Comparison of ENCODE assay signal across 23 cellular contexts in the genomic region with DNA sequence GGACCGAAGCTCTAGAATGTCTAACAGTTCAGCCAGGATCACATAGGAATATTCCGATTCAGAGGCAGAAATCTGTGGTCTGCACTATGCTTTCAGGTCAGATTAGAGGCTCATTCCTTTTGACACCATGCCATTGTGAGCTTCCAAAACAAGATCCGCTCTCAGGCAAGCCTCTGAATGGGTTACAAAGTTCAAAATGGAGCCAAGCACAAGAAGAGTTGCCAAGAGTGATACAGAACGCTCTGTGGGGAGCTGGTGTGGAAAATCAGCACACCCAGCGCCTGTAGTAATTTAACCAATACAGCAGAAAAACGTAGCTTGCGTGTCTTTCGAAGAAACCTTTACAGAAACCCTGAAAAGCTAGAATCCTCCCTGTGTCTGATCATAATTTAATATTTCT. TPM values are rescaled to one million over a fixed set of nuclear protein-coding genes. Genes with fewer than 3 reads are reported as not detected.
DNase-seq lines count a peak whose midpoint lies in the region; ATAC-seq, FAIRE-seq and TF ChIP-seq lines count a peak whose summit lies in the region.
"Had no signal": no experiment of that assay in that cellular context is flagged by ENCODE, and none has a peak within 500 bp of the region (broad histone marks: within the 10 kb centered on the region; RNA-seq: fewer than 3 reads in every experiment).

No MANE protein-coding gene starts in this region.

- CTCF ChIA-PET in OCI-LY7 (lab: Charles Lee; ENCODE audit: unreplicated experiment): no interaction called here

- TF ChIP-seq POLR2A in esophagus squamous epithelium (IDR thresholded peaks at IDR 0.05): no peak
- TF ChIP-seq POLR2A in body of pancreas (IDR thresholded peaks at IDR 0.05): no peak
- no peak for TF ChIP-seq POLR2A in testis (IDR thresholded peaks at IDR 0.05)

- FAIRE-seq in keratinocyte (lab: Jason Lieb, UNC): peak; percentile 59
- FAIRE-seq: kidney had no signal

- intact Hi-C loops in esophagus squamous epithelium (cut with DNase I) (no loop called here), body of pancreas (cut with DNase I) (no loop called here), OCI-LY7 (cut with micrococcal nuclease; ENCODE audit: unreplicated experiment) (no loop called here), testis (cut with DNase I; ENCODE audit: low total_unique reads) (no loop called here)

- H3K9me3 ChIP-seq in esophagus squamous epithelium (no peaks in the 10 kb centered on the region), keratinocyte (ENCODE audit: control insufficient read depth, low read depth, low read length) (no peaks in the 10 kb centered on the region), body of pancreas (no peaks in the 10 kb centered on the region), OCI-LY7 (ENCODE audit: low read length) (no peaks in the 10 kb centered on the region), testis (no peaks in the 10 kb centered on the region)
- H3K9me3 ChIP-seq: spleen, thoracic aorta had no signal

- no peak overlapping the region for H3K4me3 ChIP-seq in astrocyte of the cerebellum (ENCODE audit: low read depth, low read length)
- no peak overlapping the region for H3K4me3 ChIP-seq in esophagus squamous epithelium
- H3K4me3 ChIP-seq in keratinocyte (ENCODE audit: control insufficient read depth in 2 of 3, extremely low read depth in 1 of 3, insufficient read depth in 2 of 3, low read depth in 1 of 3, low read length in 3 of 3): no peak overlapping the region
- H3K4me3 ChIP-seq in body of pancreas: no peak overlapping the region
- H3K4me3 ChIP-seq in OCI-LY7 (ENCODE audit: low read depth, low read length, poor library complexity, severe bottlenecking): no peak overlapping the region
- H3K4me3 ChIP-seq in testis: no peak overlapping the region
- H3K4me3 ChIP-seq: lung, spleen, thoracic aorta had no signal

- H3K27ac ChIP-seq in esophagus squamous epithelium: peak overlapping the region in 3 of 4 donors; percentile 49 to 88 (median 76)
- no peak overlapping the region for H3K27ac ChIP-seq in keratinocyte (ENCODE audit: control insufficient read depth, insufficient read depth, low read length)
- no peak overlapping the region for H3K27ac ChIP-seq in body of pancreas
- no peak overlapping the region for H3K27ac ChIP-seq in OCI-LY7 (ENCODE audit: low read depth, low read length, poor library complexity, severe bottlenecking)
- no peak overlapping the region for H3K27ac ChIP-seq in testis
- H3K27ac ChIP-seq: spleen, thoracic aorta, WERI-Rb-1 had no signal

- H3K4me1 ChIP-seq in esophagus squamous epithelium (peaks cover 31 to 90% (median 47%) of the 10 kb centered on the region in 3 donors), keratinocyte (ENCODE audit: control insufficient read depth, extremely low read depth, insufficient read depth, low read length) (peaks cover 72% of the 10 kb centered on the region), body of pancreas (no peaks in the 10 kb centered on the region), OCI-LY7 (ENCODE audit: insufficient read depth, low read length, poor library complexity, severe bottlenecking) (no peaks in the 10 kb centered on the region), testis (peaks cover 2% of the 10 kb centered on the region)
- H3K4me1 ChIP-seq: spleen had no signal

- dilution Hi-C loops in keratinocyte (cut with MboI; ENCODE audit: extremely low pct_ligation_motif_present, low sequenced_read_pairs): no loop called here

- TF ChIP-seq CTCF in astrocyte of the cerebellum (IDR thresholded peaks at IDR 0.05; ENCODE audit: low read depth, low read length, missing control alignments) (no peak), esophagus squamous epithelium (IDR thresholded peaks at IDR 0.05) (no peak), keratinocyte (optimal IDR thresholded peaks at IDR 0.05 in 1 of 3, IDR thresholded peaks at IDR 0.05 in 1 of 3, conservative IDR thresholded peaks at IDR 0.05 in 1 of 3; ENCODE audit: extremely low read depth in 1 of 3, insufficient read depth in 2 of 3, low read length in 3 of 3) (no peak), body of pancreas (IDR thresholded peaks at IDR 0.05) (no peak), OCI-LY7 (conservative IDR thresholded peaks at IDR 0.05; ENCODE audit: low read length) (no peak), testis (IDR thresholded peaks at IDR 0.05) (no peak)

- H4K20me1 ChIP-seq in keratinocyte (ENCODE audit: control insufficient read depth, extremely low read depth, insufficient read depth, low read length): no peaks in the 10 kb centered on the region
- H4K20me1 ChIP-seq in OCI-LY7 (ENCODE audit: insufficient read depth, low read length): no peaks in the 10 kb centered on the region

- H2AFZ ChIP-seq in keratinocyte (ENCODE audit: control insufficient read depth, low read length) (peak overlapping the region; percentile 87), OCI-LY7 (ENCODE audit: low read length) (no peak overlapping the region)

- H3K9me1 ChIP-seq in keratinocyte (ENCODE audit: control insufficient read depth, extremely low read depth, insufficient read depth, low read length): no peaks in the 10 kb centered on the region

- POLR2A ChIA-PET in OCI-LY7 (lab: Charles Lee): interaction anchor here (1.0 to 1.2 kb wide), 2 partner anchors 21 to 125 kb away, joined by 3 read pairs; no protein-coding TSS in a partner anchor

- no peak for ATAC-seq in body of pancreas
- ATAC-seq: stimulated activated naive B cell treated with anti-CD40 and anti-IgM and Interleukin-4, amounts not matched to agents 10 μg/mL and 1 μg/mL and 100 μg/mL, for 72 hours had no signal

- in situ Hi-C loops in astrocyte of the cerebellum (cut with HindIII; ENCODE audit: low sequenced_read_pairs): no loop called here

- no peaks in the 10 kb centered on the region for H3K79me2 ChIP-seq in keratinocyte (ENCODE audit: control insufficient read depth, insufficient read depth, low read length)
- H3K79me2 ChIP-seq in OCI-LY7 (ENCODE audit: insufficient read depth, low read depth, low read length): no peaks in the 10 kb centered on the region

- WGBS in esophagus squamous epithelium, 2 donors: 28 to 58% methylated on average over 8 of the region's 8 CpGs
- 59 to 60% methylated on average over 8 of the region's 8 CpGs for WGBS in body of pancreas, 2 donors
- 51 to 58% methylated on average over 8 of the region's 8 CpGs for WGBS in testis, 2 donors

- H3K36me3 ChIP-seq in esophagus squamous epithelium (no peaks in the 10 kb centered on the region), keratinocyte (ENCODE audit: control insufficient read depth in 2 of 2, extremely low read depth in 1 of 2, insufficient read depth in 2 of 2, low read length in 2 of 2) (no peaks in the 10 kb centered on the region), body of pancreas (replicated peaks in 1 of 2; ENCODE audit: insufficient read depth in 1 of 2, low read depth in 2 of 2) (no peaks in the 10 kb centered on the region), OCI-LY7 (ENCODE audit: insufficient read depth, low read length) (no peaks in the 10 kb centered on the region), testis (ENCODE audit: low read depth, missing control alignments) (no peaks in the 10 kb centered on the region)
- H3K36me3 ChIP-seq: spleen, thoracic aorta, WERI-Rb-1 had no signal

- H3K9ac ChIP-seq in keratinocyte (ENCODE audit: control insufficient read depth, extremely low read depth, insufficient read depth, low read length): no peak overlapping the region

- no TSS peak for BruUV-seq in OCI-LY7 (replicated peaks; lab: Mats Ljungman, UMichigan)

- H3K27me3 ChIP-seq in esophagus squamous epithelium: peaks cover 0 to 4% (median 0%) of the 10 kb centered on the region in 4 donors
- no peaks in the 10 kb centered on the region for H3K27me3 ChIP-seq in keratinocyte (ENCODE audit: control insufficient read depth, extremely low read depth, insufficient read depth, low read length)
- no peaks in the 10 kb centered on the region for H3K27me3 ChIP-seq in body of pancreas
- H3K27me3 ChIP-seq in testis: no peaks in the 10 kb centered on the region

- peak; percentile 24 for DNase-seq in astrocyte of the cerebellum (ENCODE audit: low read depth)
- no peak for DNase-seq in esophagus squamous epithelium (lab: John Stamatoyannopoulos, UW)
- no peak for DNase-seq in keratinocyte (ENCODE audit: low read depth, low spot score)
- DNase-seq in stromal cell of bone marrow (ENCODE audit: low read depth): peak; percentile 38
- DNase-seq in body of pancreas: no peak
- no peak for DNase-seq in OCI-LY7 (ENCODE audit: low spot score)
- DNase-seq in testis: no peak
- DNase-seq: activated CD4-positive, alpha-beta T cell treated with anti-CD3 and anti-CD28 coated beads, Interleukin-2, amount 10 ng/mL, durations not matched to agents 7 days and 5 days; activated naive CD4-positive, alpha-beta T cell; activated T-cell treated with anti-CD3 and anti-CD28 coated beads, Interleukin-2, amount 50 U/mL, for 48 hours; amniotic stem cell; kidney; NCI-H1105; NCI-H2029; NCI-H2227 treated with DMSO at 0.1 percent for 48 hours; NCI-H774; spleen; stimulated activated CD4-positive, alpha-beta T cell treated with anti-CD3 and anti-CD28 coated beads, Interleukin-4, amount 100 ng/mL, for 1 hour; stimulated activated naive B cell treated with anti-CD40 and anti-IgM and Interleukin-4, amounts not matched to agents 10 μg/mL and 1 μg/mL and 100 μg/mL, for 72 hours; T-helper 9 cell; WERI-Rb-1 had no signal

- no peaks in the 10 kb centered on the region for H3K9me2 ChIP-seq in OCI-LY7 (ENCODE audit: insufficient read depth, low read length)

- peak overlapping the region; percentile 45 for H3K4me2 ChIP-seq in keratinocyte (ENCODE audit: control insufficient read depth, extremely low read depth, insufficient read depth, low read depth, low read length)
- H3K4me2 ChIP-seq in OCI-LY7 (ENCODE audit: low read length): no peak overlapping the region

RNA-seq across cellular contexts. Expression of a gene that starts 33.4 kb away (rescaled TPM):
- 100 to 1,000 TPM in 1 of 4 donors, 10 to 100 TPM in 3; 86.5 to 117 (median 99.0) TPM for total RNA-seq in esophagus squamous epithelium
- 35.0 to 58.0 TPM (median 51.5 TPM) in 3 replicates for polyA plus RNA-seq in keratinocyte
- 20.3 TPM for polyA plus RNA-seq in keratinocyte (2011; ENCODE audit: low read depth)
- polyA plus RNA-seq in keratinocyte (2011; cell fraction: cytosol; rRNA removed): 12.5 and 14.2 TPM in 2 replicates
- polyA plus RNA-seq in keratinocyte (2011; cell fraction: nucleus; rRNA removed): 217 and 259 TPM in 2 replicates
- 44.0 and 58.0 TPM in 2 replicates for polyA plus RNA-seq in keratinocyte (2012; ENCODE audit: low replicate concordance)
- polyA minus RNA-seq in keratinocyte: 219 to 287 TPM (median 236 TPM) in 3 replicates
- polyA minus RNA-seq in keratinocyte (2011; cell fraction: cytosol; rRNA and poly(A)+ RNA removed): 63.1 TPM
- 484 and 633 TPM in 2 replicates for polyA minus RNA-seq in keratinocyte (2011; cell fraction: nucleus; rRNA and poly(A)+ RNA removed)
- total RNA-seq in body of pancreas: not detected
- total RNA-seq in OCI-LY7 (2014; rRNA removed; shearing (Covaris generic)): not detected in 2 replicates
- total RNA-seq in OCI-LY7 (2022): not detected in 2 replicates
- total RNA-seq in testis: 10 to 100 TPM; 10.3 to 18.0 TPM
- polyA plus RNA-seq in testis (ENCODE audit: insufficient read depth, low read depth, low replicate concordance): 21.8 TPM
- total RNA-seq: activated CD4-positive, alpha-beta T cell treated with anti-CD3 and anti-CD28 coated beads, Interleukin-2, amount 10 ng/mL, durations not matched to agents 7 days and 5 days had no signal

Comparison
In these comparisons a context has a peak if more than half of its experiments do, and no peak if none do; other contexts are left out.
1. DNase-seq: peak in astrocyte of the cerebellum (single experiment) and stromal cell of bone marrow (single experiment); none in esophagus squamous epithelium (single experiment), keratinocyte (single experiment), body of pancreas (0 of 4), OCI-LY7 (single experiment) and testis (single experiment).
2. H3K27ac ChIP-seq: peak in esophagus squamous epithelium (3 of 4); none in keratinocyte (single experiment), body of pancreas (0 of 4), OCI-LY7 (single experiment) and testis (0 of 2).
3. RNA of a gene that starts 33.4 kb away (total RNA-seq): 86.5 to 117 TPM in esophagus squamous epithelium and 10.3 to 18.0 TPM in testis; not detected in body of pancreas and not detected in OCI-LY7; every median in the first group is over 10 times any median in the second.